Comparison of ENCODE assay signal across 13 cellular contexts in genomic region chr3:147449669-147450068, GRCh38. TPM values are rescaled to one million over a fixed set of nuclear protein-coding genes. Genes with fewer than 3 reads are reported as not detected.
A peak's percentile ranks its signal among the peaks of the same experiment; 100 is the strongest.
DNase-seq lines count a peak whose midpoint lies in the region; ATAC-seq and TF ChIP-seq lines count a peak whose summit lies in the region.
"Had no signal": no experiment of that assay in that cellular context is flagged by ENCODE, and none has a peak within 500 bp of the region (broad histone marks: within the 10 kb centered on the region; RNA-seq: fewer than 3 reads in every experiment).

No MANE protein-coding gene starts in this region.

- H3K36me3 ChIP-seq in GM23338 (ENCODE audit: insufficient read depth) = no peaks in the 10 kb centered on the region
- H3K36me3 ChIP-seq in HAP-1 (replicated peaks) = no peaks in the 10 kb centered on the region
- H3K36me3 ChIP-seq in mesendoderm (ENCODE audit: control insufficient read depth, insufficient read depth, low read length) = no peaks in the 10 kb centered on the region

- H3K4me2 ChIP-seq in GM23338 (peak overlapping the region; percentile 63), mesendoderm (ENCODE audit: low read length) (no peak overlapping the region)
- H3K4me2 ChIP-seq: A549 had no signal

- no peak overlapping the region for H2AFZ ChIP-seq in GM23338

- no peaks in the 10 kb centered on the region for H3K79me1 ChIP-seq in mesendoderm (ENCODE audit: low read length)

- no peaks in the 10 kb centered on the region for H3K9me2 ChIP-seq in GM23338 (ENCODE audit: insufficient read depth)

- H3K4me1 ChIP-seq in GM23338 (ENCODE audit: insufficient read depth) = peaks cover 21% of the 10 kb centered on the region
- H3K4me1 ChIP-seq in HAP-1 = peaks cover 8% of the 10 kb centered on the region
- no peaks in the 10 kb centered on the region for H3K4me1 ChIP-seq in mesendoderm (ENCODE audit: control insufficient read depth, low read depth, low read length)
- H3K4me1 ChIP-seq: A549 had no signal

- no peak overlapping the region for H3K4ac ChIP-seq in mesendoderm (ENCODE audit: low read depth, low read length)

- no peaks in the 10 kb centered on the region for H4K20me1 ChIP-seq in GM23338 (replicated peaks; ENCODE audit: insufficient read depth)

- in situ Hi-C loops in HAP-1 (cut with MboI; ENCODE audit: low sequenced_read_pairs) = no loop called here

- H3K27me3 Mint-ChIP-seq in GM23338 (ENCODE audit: insufficient read depth, low read depth, poor library complexity) = peaks cover 2% of the 10 kb centered on the region
- no peaks in the 10 kb centered on the region for H3K27me3 Mint-ChIP-seq in stimulated activated naive B cell treated with anti-CD40 and anti-IgM and Interleukin-4, amounts not matched to agents 10 μg/mL and 1 μg/mL and 100 μg/mL, for 72 hours
- H3K27me3 Mint-ChIP-seq: CD8-positive, alpha-beta memory T cell had no signal

- no peaks in the 10 kb centered on the region for H3K9me3 Mint-ChIP-seq in GM23338
- no peaks in the 10 kb centered on the region for H3K9me3 Mint-ChIP-seq in stimulated activated naive B cell treated with anti-CD40 and anti-IgM and Interleukin-4, amounts not matched to agents 10 μg/mL and 1 μg/mL and 100 μg/mL, for 72 hours
- H3K9me3 Mint-ChIP-seq: HFFc6 had no signal

- no peaks in the 10 kb centered on the region for H3K36me3 Mint-ChIP-seq in GM23338 (ENCODE audit: low read depth)
- no peaks in the 10 kb centered on the region for H3K36me3 Mint-ChIP-seq in stimulated activated naive B cell treated with anti-CD40 and anti-IgM and Interleukin-4, amounts not matched to agents 10 μg/mL and 1 μg/mL and 100 μg/mL, for 72 hours
- H3K36me3 Mint-ChIP-seq: CD14-positive monocyte had no signal

- H2BK120ac ChIP-seq in mesendoderm (ENCODE audit: low read depth, low read length) = no peak overlapping the region

- no peak overlapping the region for H3K18ac ChIP-seq in mesendoderm (ENCODE audit: low read length)

- peak; percentile 19 for DNase-seq in GM23338 (ENCODE audit: low spot score)
- DNase-seq in HAP-1 (ENCODE audit: low spot score in 2 of 2) = peak; percentile 12 to 53
- DNase-seq in SK-N-DZ (ENCODE audit: low spot score) = peak; percentile 22
- DNase-seq in mesendoderm = peak; percentile 35
- DNase-seq in stimulated activated naive B cell treated with anti-CD40 and anti-IgM and Interleukin-4, amounts not matched to agents 10 μg/mL and 1 μg/mL and 100 μg/mL, for 72 hours = no peak
- no peak for DNase-seq in OCI-M1 (lab: John Stamatoyannopoulos, UW)
- DNase-seq: CD8-positive, alpha-beta memory T cell; HFFc6; Karpas-422 had no signal

- no peak overlapping the region for H3K9ac ChIP-seq in mesendoderm (ENCODE audit: low read length)

- no peaks in the 10 kb centered on the region for H3K79me2 ChIP-seq in GM23338 (replicated peaks; ENCODE audit: insufficient read depth)
- H3K79me2 ChIP-seq in mesendoderm (ENCODE audit: control insufficient read depth, insufficient read depth, low read length) = no peaks in the 10 kb centered on the region

- H2BK5ac ChIP-seq in mesendoderm (ENCODE audit: low read length) = no peak overlapping the region

- H3K27ac Mint-ChIP-seq in GM23338 = peak overlapping the region; percentile 48; the same call in 1 of the 2 replicates
- H3K27ac Mint-ChIP-seq in stimulated activated naive B cell treated with anti-CD40 and anti-IgM and Interleukin-4, amounts not matched to agents 10 μg/mL and 1 μg/mL and 100 μg/mL, for 72 hours = no peak overlapping the region
- H3K27ac Mint-ChIP-seq: CD14-positive monocyte; CD8-positive, alpha-beta memory T cell; HFFc6 had no signal

- ATAC-seq in GM23338 = no peak; the same call in 2 of the 3 replicates
- ATAC-seq in stimulated activated naive B cell treated with anti-CD40 and anti-IgM and Interleukin-4, amounts not matched to agents 10 μg/mL and 1 μg/mL and 100 μg/mL, for 72 hours (replicated peaks) = no peak
- ATAC-seq in HG03469 (IDR thresholded peaks at IDR 0.05; ENCODE audit: unreplicated experiment) = no peak
- ATAC-seq: A549, K562 had no signal

- no peaks in the 10 kb centered on the region for H3F3A ChIP-seq in GM23338 (replicated peaks; ENCODE audit: low read depth)

- H3K4me1 Mint-ChIP-seq in GM23338 = peaks cover 16% of the 10 kb centered on the region
- H3K4me1 Mint-ChIP-seq in stimulated activated naive B cell treated with anti-CD40 and anti-IgM and Interleukin-4, amounts not matched to agents 10 μg/mL and 1 μg/mL and 100 μg/mL, for 72 hours = no peaks in the 10 kb centered on the region
- H3K4me1 Mint-ChIP-seq: CD14-positive monocyte; CD8-positive, alpha-beta memory T cell had no signal

- no peak overlapping the region for H3K23ac ChIP-seq in mesendoderm (ENCODE audit: low read length)

- no peak overlapping the region for H3K56ac ChIP-seq in mesendoderm (ENCODE audit: low read length)

- H3K27me3 ChIP-seq in GM23338 (ENCODE audit: insufficient read depth) (no peaks in the 10 kb centered on the region), HAP-1 (ENCODE audit: low read depth) (no peaks in the 10 kb centered on the region; the same call in 1 of the 2 replicates), mesendoderm (ENCODE audit: insufficient read depth, low read length, poor library complexity) (no peaks in the 10 kb centered on the region)

- no peak overlapping the region for H2BK15ac ChIP-seq in mesendoderm (replicated peaks; ENCODE audit: low read depth)

- WGBS in mesendoderm (ENCODE audit: extremely low coverage, insufficient coverage, low lambda C conversion rate) = no CpG with 5 or more reads among the region's 3 CpGs

- no peak overlapping the region for H4K8ac ChIP-seq in mesendoderm (ENCODE audit: low read depth, low read length)

- H3K4me3 Mint-ChIP-seq in GM23338 = peak overlapping the region; percentile 51; the same call in 1 of the 3 replicates
- no peak overlapping the region for H3K4me3 Mint-ChIP-seq in stimulated activated naive B cell treated with anti-CD40 and anti-IgM and Interleukin-4, amounts not matched to agents 10 μg/mL and 1 μg/mL and 100 μg/mL, for 72 hours
- H3K4me3 Mint-ChIP-seq: CD14-positive monocyte; CD8-positive, alpha-beta memory T cell; HFFc6 had no signal

- no peak overlapping the region for H4K5ac ChIP-seq in mesendoderm (ENCODE audit: low read length)

- H3K9me3 ChIP-seq in HAP-1 = no peaks in the 10 kb centered on the region
- H3K9me3 ChIP-seq: A549 had no signal

- H3K4me3 ChIP-seq in GM23338 (peak overlapping the region; percentile 15; the same call in 1 of the 2 replicates), HAP-1 (no peak overlapping the region), mesendoderm (ENCODE audit: low read length) (no peak overlapping the region)
- H3K4me3 ChIP-seq: A549, K562 had no signal

- H2AK5ac ChIP-seq in mesendoderm (ENCODE audit: low read length) = no peak overlapping the region

- no peak for TF ChIP-seq CTCF in GM23338 (conservative IDR thresholded peaks at IDR 0.05; ENCODE audit: low read depth in 2 of 2)

- H3K27ac ChIP-seq in GM23338 (ENCODE audit: low read depth) = no peak overlapping the region
- H3K27ac ChIP-seq in mesendoderm (ENCODE audit: low read depth, low read length) = no peak overlapping the region
- H3K27ac ChIP-seq: A549 had no signal

TF ChIP-seq in GM23338, 12 proteins besides CTCF, POLR2A, EP300 and RAD21:
- TF ChIP-seq CREB1 (CRISPR knock-in tag; IDR thresholded peaks at IDR 0.05; ENCODE audit: low read depth) = no peak
- peak; percentile 78 for TF ChIP-seq NANOG (IDR thresholded peaks at IDR 0.05; ENCODE audit: borderline replicate concordance)

RNA-seq across cellular contexts. Expression of gene ZIC1, which starts 40.5 kb away (rescaled TPM):
- total RNA-seq in GM23338 (2014; rRNA removed; shearing (Covaris generic)) = 0.19 and 0.21 TPM in 2 replicates
- 0.95 and 1.4 TPM in 2 replicates for polyA plus RNA-seq in GM23338 (2016; fragmentation: Nextera tagmentation; extraction: Ambion mirVana)
- polyA plus RNA-seq in SK-N-DZ (2014; cell fraction: cytosol; rRNA removed) = not detected in 2 replicates
- 0.02 TPM in 1 of 2 replicates, not detected in the other for polyA plus RNA-seq in SK-N-DZ (2014; cell fraction: nucleus; rRNA removed)
- polyA plus RNA-seq in mesendoderm (2013, experiment 1 of 2) = 1.0 TPM
- 0.84 TPM for polyA plus RNA-seq in mesendoderm (2013, experiment 2 of 2)
- total RNA-seq: CD8-positive, alpha-beta memory T cell had no signal
- polyA plus RNA-seq: CD14-positive monocyte; CD8-positive, alpha-beta memory T cell had no signal

RNA-seq across cellular contexts. Expression of gene ZIC4, which starts 43.3 kb away (rescaled TPM):
- not detected in 2 replicates for total RNA-seq in GM23338 (2014; rRNA removed; shearing (Covaris generic))
- polyA plus RNA-seq in GM23338 (2016; fragmentation: Nextera tagmentation; extraction: Ambion mirVana) = 0.12 TPM in 1 of 2 replicates, not detected in the other
- not detected in 2 replicates for polyA plus RNA-seq in SK-N-DZ (2014; cell fraction: cytosol; rRNA removed)
- polyA plus RNA-seq in SK-N-DZ (2014; cell fraction: nucleus; rRNA removed) = not detected in 2 replicates
- 0.01 TPM for polyA plus RNA-seq in mesendoderm (2013, experiment 1 of 2)
- 0.01 TPM for polyA plus RNA-seq in mesendoderm (2013, experiment 2 of 2)
- total RNA-seq: CD8-positive, alpha-beta memory T cell; K562 had no signal
- polyA plus RNA-seq: A549; CD14-positive monocyte; CD8-positive, alpha-beta memory T cell; K562 had no signal

Comparison
In these comparisons a context has a peak if more than half of its experiments do, and no peak if none do; other contexts are left out.
1. DNase-seq: peak in GM23338 (single experiment), HAP-1 (2 of 2), SK-N-DZ (single experiment) and mesendoderm (single experiment); none in stimulated activated naive B cell treated with anti-CD40 and anti-IgM and Interleukin-4, amounts not matched to agents 10 μg/mL and 1 μg/mL and 100 μg/mL, for 72 hours (single experiment) and OCI-M1 (single experiment).